ENCODE assay signal across 19 cellular contexts in genomic region chr18:46466236-46467160, GRCh38.
A peak's percentile ranks its signal among the peaks of the same experiment; 100 is the strongest.
DNase-seq lines count a peak whose midpoint lies in the region; ATAC-seq and TF ChIP-seq lines count a peak whose summit lies in the region.
"Had no signal": no experiment of that assay in that cellular context is flagged by ENCODE, and none has a peak within 500 bp of the region (broad histone marks: within the 10 kb centered on the region; RNA-seq: fewer than 3 reads in every experiment).

No MANE protein-coding gene starts in this region.

- no TSS peak for BruUV-seq in A673 (replicated peaks; lab: Mats Ljungman, UMichigan)

- peaks cover 3% of the 10 kb centered on the region for H3K27me3 Mint-ChIP-seq in nephron (ENCODE audit: low read depth)

- H3K27ac Mint-ChIP-seq in nephron: peak overlapping the region in 2 of 3 experiments; percentile 7 to 46
- H3K27ac Mint-ChIP-seq: activated CD4-positive, alpha-beta T cell treated with anti-CD3 and anti-CD28 coated beads, Interleukin-2, amount 10 ng/mL, durations not matched to agents 24 days and 14 days; CD4-positive, CD25-positive, alpha-beta regulatory T cell; naive thymus-derived CD8-positive, alpha-beta T cell; progenitor cell of endocrine pancreas had no signal

- TF ChIP-seq CTCF in A673 (conservative IDR thresholded peaks at IDR 0.05; ENCODE audit: low read depth, low read length): no peak
- TF ChIP-seq CTCF in HEK293 (tag by site-specific recombination; IDR thresholded peaks at IDR 0.05): no peak
- TF ChIP-seq CTCF in nephron (IDR thresholded peaks at IDR 0.05; ENCODE audit: unreplicated experiment in 3 of 3): no peak

- peaks cover 23% of the 10 kb centered on the region for H3K4me1 ChIP-seq in A673 (ENCODE audit: insufficient read depth, low read length, poor library complexity, severe bottlenecking)
- H3K4me1 ChIP-seq in HEK293 (ENCODE audit: control insufficient read depth, insufficient read depth, low read length): peaks cover 5% of the 10 kb centered on the region; the same call in 1 of the 2 replicates

- intact Hi-C loops in A673 (cut with micrococcal nuclease; ENCODE audit: unreplicated experiment): no loop called here

- peak; percentile 36 for DNase-seq in A673 (ENCODE audit: low spot score)
- DNase-seq in ecto neural progenitor cell (ENCODE audit: low spot score): peak; percentile 69
- no peak for DNase-seq in cerebellum (ENCODE audit: low spot score)
- DNase-seq in dedifferentiated amniotic fluid mesenchymal stem cell (ENCODE audit: extremely low spot score): no peak
- DNase-seq in cerebellar cortex (ENCODE audit: low spot score): no peak
- DNase-seq: activated CD4-positive, alpha-beta T cell treated with anti-CD3 and anti-CD28 coated beads, Interleukin-2, amount 10 ng/mL, durations not matched to agents 24 days and 14 days; activated CD8-positive, alpha-beta memory T cell treated with anti-CD3 and anti-CD28 coated beads, Interleukin-2, amount 50 U/mL, for 4 hours; activated effector memory CD4-positive, alpha-beta T cell treated with Interleukin-2 at 50 U/mL for 16 hours; CD4-positive, CD25-positive, alpha-beta regulatory T cell; effector memory CD4-positive, alpha-beta T cell; heart right ventricle; naive thymus-derived CD8-positive, alpha-beta T cell; NCI-H2029 treated with DMSO at 0.1 percent for 48 hours; NCI-H510A treated with DMSO at 0.1 percent for 48 hours had no signal

- no peak overlapping the region for H3K27ac ChIP-seq in A673 (ENCODE audit: low read depth, low read length, poor library complexity, severe bottlenecking)
- no peak overlapping the region for H3K27ac ChIP-seq in HEK293 (ENCODE audit: extremely low read depth, low read depth, low read length)
- H3K27ac ChIP-seq: cardiac muscle cell, heart right ventricle had no signal

- H3K9me3 Mint-ChIP-seq in nephron: no peaks in the 10 kb centered on the region
- H3K9me3 Mint-ChIP-seq: activated CD4-positive, alpha-beta T cell treated with anti-CD3 and anti-CD28 coated beads, Interleukin-2, amount 10 ng/mL, durations not matched to agents 24 days and 14 days; CD4-positive, CD25-positive, alpha-beta regulatory T cell; naive thymus-derived CD8-positive, alpha-beta T cell had no signal

- no peaks in the 10 kb centered on the region for H3K9me3 ChIP-seq in A673 (ENCODE audit: low read depth, low read length, poor library complexity, severe bottlenecking)
- H3K9me3 ChIP-seq in HEK293 (ENCODE audit: control insufficient read depth, insufficient read depth, low read depth, low read length): no peaks in the 10 kb centered on the region
- H3K9me3 ChIP-seq: heart right ventricle had no signal

- peaks cover 39% of the 10 kb centered on the region for H3K4me1 Mint-ChIP-seq in nephron
- H3K4me1 Mint-ChIP-seq: activated CD4-positive, alpha-beta T cell treated with anti-CD3 and anti-CD28 coated beads, Interleukin-2, amount 10 ng/mL, durations not matched to agents 24 days and 14 days; CD4-positive, CD25-positive, alpha-beta regulatory T cell had no signal

- H3K4me3 Mint-ChIP-seq in nephron: no peak overlapping the region
- H3K4me3 Mint-ChIP-seq: activated CD4-positive, alpha-beta T cell treated with anti-CD3 and anti-CD28 coated beads, Interleukin-2, amount 10 ng/mL, durations not matched to agents 24 days and 14 days; CD4-positive, CD25-positive, alpha-beta regulatory T cell; naive thymus-derived CD8-positive, alpha-beta T cell had no signal

- CTCF ChIA-PET in A673 (lab: Charles Lee): interaction anchor here (1.5 kb wide), 1 partner anchor 185 kb away, joined by 4 read pairs; no protein-coding TSS in a partner anchor
- CTCF ChIA-PET in HEK293 (lab: Yijun Ruan, JAX): interaction anchor here (0.6 to 1.6 kb wide), 7 partner anchors 18 to 826 kb away, joined by 3 to 6 read pairs (median 4); no protein-coding TSS in a partner anchor

- ATAC-seq in GM18907 (IDR thresholded peaks at IDR 0.05; ENCODE audit: unreplicated experiment): no peak
- ATAC-seq: heart right ventricle; naive thymus-derived CD8-positive, alpha-beta T cell had no signal

- H3K4me3 ChIP-seq in A673 (ENCODE audit: low read depth, low read length, poor library complexity, severe bottlenecking): no peak overlapping the region
- H3K4me3 ChIP-seq in HEK293 (ENCODE audit: low read depth, low read length): no peak overlapping the region
- H3K4me3 ChIP-seq: cardiac muscle cell, heart right ventricle had no signal

- H3K27me3 ChIP-seq in A673 (replicated peaks; ENCODE audit: insufficient read depth, low read depth, low read length, poor library complexity): no peaks in the 10 kb centered on the region
- H3K27me3 ChIP-seq: cardiac muscle cell, heart right ventricle had no signal

- H3K36me3 Mint-ChIP-seq in nephron (ENCODE audit: low read depth): no peaks in the 10 kb centered on the region
- H3K36me3 Mint-ChIP-seq: CD4-positive, CD25-positive, alpha-beta regulatory T cell; naive thymus-derived CD8-positive, alpha-beta T cell had no signal

- H3K36me3 ChIP-seq in A673 (ENCODE audit: insufficient read depth, low read length, poor library complexity, severe bottlenecking) (no peaks in the 10 kb centered on the region), HEK293 (ENCODE audit: control insufficient read depth in 2 of 2, insufficient read depth in 1 of 2, low read length in 2 of 2) (no peaks in the 10 kb centered on the region)
- H3K36me3 ChIP-seq: cardiac muscle cell, heart right ventricle had no signal

- POLR2A ChIA-PET in A673 (lab: Charles Lee; ENCODE audit: low non-redundant PET) (no interaction called here), HEK293 (lab: Yijun Ruan, JAX) (interaction anchor here (0.8 kb wide), 1 partner anchor 174 kb away, joined by 3 read pairs; no protein-coding TSS in a partner anchor)

TF ChIP-seq in HEK293, 187 proteins besides CTCF, POLR2A, EP300 and RAD21:
- TF ChIP-seq HOXD13 (CRISPR knock-in tag; IDR thresholded peaks at IDR 0.05; ENCODE audit: borderline replicate concordance): no peak
- no peak for TF ChIP-seq ZFP37 (tag by site-specific recombination; IDR thresholded peaks at IDR 0.05)
- TF ChIP-seq ZNF423 (tag by site-specific recombination; IDR thresholded peaks at IDR 0.05): no peak
- no peak for TF ChIP-seq ZBTB8A (tag by site-specific recombination; IDR thresholded peaks at IDR 0.05)
- TF ChIP-seq ZNF394 (tag by site-specific recombination; IDR thresholded peaks at IDR 0.05; ENCODE audit: borderline replicate concordance): no peak
- TF ChIP-seq ZNF121 (tag by site-specific recombination; IDR thresholded peaks at IDR 0.05): 0 out of 2 replicates have a peak, but pooled peaks have one; percentile 23
- no peak for TF ChIP-seq ZNF660 (tag by site-specific recombination; IDR thresholded peaks at IDR 0.05)
TF ChIP-seq in HEK293: peak in this region for 1.

Comparison
In these comparisons a context has a peak if more than half of its experiments do, and no peak if none do; other contexts are left out.
1. DNase-seq: peak in A673 (single experiment) and ecto neural progenitor cell (single experiment); none in cerebellum (single experiment), dedifferentiated amniotic fluid mesenchymal stem cell (single experiment) and cerebellar cortex (single experiment).